In genomic region chr7:100173806-100174495, GRCh38 we compare ENCODE assay signal across 1 cellular context.
A peak's percentile ranks its signal among the peaks of the same experiment; 100 is the strongest.
TF ChIP-seq lines count a peak whose summit lies in the region.

No MANE protein-coding gene starts in this region.

TF ChIP-seq in HEK293, 187 proteins besides CTCF, POLR2A, EP300 and RAD21 (continued from another document):
- TF ChIP-seq ZNF398 (tag by site-specific recombination; IDR thresholded peaks at IDR 0.05) (0 out of 2 replicates have a peak, but pooled peaks have one; percentile 17), EGR2 (tag by site-specific recombination; IDR thresholded peaks at IDR 0.05; ENCODE audit: low read depth) (peak; percentile 37; the same call in 1 of the 2 replicates)
TF ChIP-seq in HEK293: peak in this region for 4.
